Comparison of ENCODE assay signal across 1 cellular context in genomic region chr19:50519006-50519575, GRCh38.
TF ChIP-seq lines count a peak whose summit lies in the region.

No MANE protein-coding gene starts in this region.

TF ChIP-seq in H1, 55 proteins besides CTCF, POLR2A, EP300 and RAD21:
- TF ChIP-seq ATF3 (IDR thresholded peaks at IDR 0.05; ENCODE audit: insufficient read depth, low read depth, low read length) (no peak), SIX5 (IDR thresholded peaks at IDR 0.05; ENCODE audit: low read depth, low read length) (no peak), CHD7 (IDR thresholded peaks at IDR 0.05; ENCODE audit: insufficient replicate concordance, low read length) (no peak), TBP (IDR thresholded peaks at IDR 0.05; ENCODE audit: low read depth, low read length) (no peak), CBX8 (IDR thresholded peaks at IDR 0.05; ENCODE audit: borderline replicate concordance, low read depth, low read length) (no peak), SP4 (IDR thresholded peaks at IDR 0.05; ENCODE audit: low read length) (no peak), POLR2AphosphoS5 (IDR thresholded peaks at IDR 0.05; ENCODE audit: low read depth, low read length) (no peak), HDAC6 (IDR thresholded peaks at IDR 0.05; ENCODE audit: low read depth, low read length) (no peak), SIRT6 (IDR thresholded peaks at IDR 0.05; ENCODE audit: low read length) (no peak), GTF2F1 (IDR thresholded peaks at IDR 0.05; ENCODE audit: borderline replicate concordance, low read depth, low read length) (no peak), GABPA (IDR thresholded peaks at IDR 0.05; ENCODE audit: borderline replicate concordance, insufficient read depth, low read length) (no peak)
TF ChIP-seq in H1: peak in this region for 0.
